ENCODE assay signal across 23 cellular contexts in the genomic region with DNA sequence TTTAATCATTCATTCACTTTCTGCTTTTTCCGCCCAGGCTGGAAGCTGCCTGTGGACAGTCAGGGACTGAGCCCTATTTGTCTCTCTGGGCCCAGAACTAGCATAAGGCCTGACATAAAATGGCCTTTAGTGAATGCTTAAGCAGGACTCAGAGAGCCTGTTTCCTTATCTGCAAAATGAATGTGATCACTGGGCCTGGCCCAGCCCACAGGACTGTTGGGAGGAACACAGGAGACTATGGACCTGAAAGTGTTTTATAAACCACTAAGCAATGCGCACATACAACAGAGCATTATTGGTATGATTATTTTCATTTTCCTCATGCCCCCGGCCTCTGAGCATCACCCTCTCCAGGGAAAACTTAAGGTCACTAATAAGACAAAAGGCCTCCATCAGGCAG. TPM values are rescaled to one million over a fixed set of nuclear protein-coding genes. Genes with fewer than 3 reads are reported as not detected.
A peak's percentile ranks its signal among the peaks of the same experiment; 100 is the strongest.
DNase-seq lines count a peak whose midpoint lies in the region; FAIRE-seq and TF ChIP-seq lines count a peak whose summit lies in the region.
"Had no signal": no experiment of that assay in that cellular context is flagged by ENCODE, and none has a peak within 500 bp of the region (broad histone marks: within the 10 kb centered on the region; RNA-seq: fewer than 3 reads in every experiment).

No MANE protein-coding gene starts in this region.

- no peak overlapping the region for H3K23ac ChIP-seq in neuronal stem cell (ENCODE audit: low read depth, low read length, poor library complexity)

- FAIRE-seq in GM12891 (lab: Jason Lieb, UNC), result peak; percentile 48
- FAIRE-seq: colon, HepG2 had no signal

- no peak overlapping the region for H2AK5ac ChIP-seq in neuronal stem cell (ENCODE audit: low read depth, low read length)

- H3K9me3 ChIP-seq in colonic mucosa (no peaks in the 10 kb centered on the region), neuronal stem cell (replicated peaks in 1 of 2; ENCODE audit: control insufficient read depth in 2 of 2, insufficient read depth in 1 of 2, low read depth in 1 of 2, low read length in 2 of 2) (peaks cover 0 to 2% of the 10 kb centered on the region in 2 donors)
- H3K9me3 ChIP-seq: spleen, tibial artery had no signal

- no peak overlapping the region for H3K4ac ChIP-seq in neuronal stem cell (ENCODE audit: low read length)

- no peaks in the 10 kb centered on the region for H3K36me3 ChIP-seq in colonic mucosa
- no peaks in the 10 kb centered on the region for H3K36me3 ChIP-seq in neuronal stem cell (replicated peaks in 1 of 2; ENCODE audit: control insufficient read depth in 2 of 2, insufficient read depth in 2 of 2, low read length in 2 of 2)
- H3K36me3 ChIP-seq: spleen had no signal

- peak overlapping the region; percentile 2 for H2AFZ ChIP-seq in neuronal stem cell (ENCODE audit: low read length)
- H2AFZ ChIP-seq: GM23248 had no signal

- TF ChIP-seq CTCF in CD14-positive monocyte (IDR thresholded peaks at IDR 0.05) (no peak), colonic mucosa (IDR thresholded peaks at IDR 0.05) (no peak)

- H3K27ac Mint-ChIP-seq in CD14-positive monocyte, result peak overlapping the region; percentile 85 to 93 (median 89)
- H3K27ac Mint-ChIP-seq: stimulated activated naive CD8-positive, alpha-beta T cell treated with anti-CD3 and anti-CD28 coated beads, Interleukin-15, amount 100 ng/mL, for 72 hours had no signal

- H3K9ac ChIP-seq in colonic mucosa (ENCODE audit: low read depth in 2 of 2, low read length in 2 of 2) (peak overlapping the region in 1 of 2 donors; percentile 7), neuronal stem cell (ENCODE audit: low read depth, low read length, poor library complexity) (no peak overlapping the region)
- H3K9ac ChIP-seq: GM23248 had no signal

- no peak overlapping the region for H2BK12ac ChIP-seq in neuronal stem cell (ENCODE audit: low read length)

- H3K4me1 ChIP-seq in colonic mucosa (peaks cover 12% of the 10 kb centered on the region), neuronal stem cell (ENCODE audit: control insufficient read depth in 2 of 2, insufficient read depth in 1 of 2, low read depth in 1 of 2, low read length in 2 of 2) (no peaks in the 10 kb centered on the region)

- intact Hi-C loops in CD14-positive monocyte (cut with micrococcal nuclease), result loop anchor here in 1 of 2 donors (2.0 kb wide), 1 partner anchor 13 kb away; no protein-coding TSS in a partner anchor
- intact Hi-C loops in colonic mucosa (cut with DNase I), result no loop called here

- H3K27me3 ChIP-seq in colonic mucosa (no peaks in the 10 kb centered on the region), neuronal stem cell (ENCODE audit: control insufficient read depth in 3 of 3, insufficient read depth in 3 of 3, low read depth in 1 of 3, low read length in 3 of 3) (no peaks in the 10 kb centered on the region)
- H3K27me3 ChIP-seq: brain microvascular endothelial cell, spleen, tibial artery had no signal

- H3K18ac ChIP-seq in neuronal stem cell (ENCODE audit: low read length), result no peak overlapping the region

- H3K27ac ChIP-seq in colonic mucosa, result peak overlapping the region; percentile 71
- no peak overlapping the region for H3K27ac ChIP-seq in neuronal stem cell (replicated peaks; ENCODE audit: low read length)
- H3K27ac ChIP-seq: brain microvascular endothelial cell, GM23248, HL-60, tibial artery had no signal

- no peak overlapping the region for H3K14ac ChIP-seq in neuronal stem cell (ENCODE audit: low read length)

- WGBS in neuronal stem cell (ENCODE audit: extremely low coverage in 2 of 2, insufficient read length in 2 of 2, insufficient replicate concordance in 1 of 2), 2 donors, result no CpG with 5 or more reads among the region's 3 CpGs

- no peak overlapping the region for H2BK5ac ChIP-seq in neuronal stem cell (ENCODE audit: low read length)

- H2BK120ac ChIP-seq in neuronal stem cell (ENCODE audit: low read depth, low read length), result no peak overlapping the region

- no peak overlapping the region for H2BK15ac ChIP-seq in neuronal stem cell (ENCODE audit: low read length)

- peaks cover 55% of the 10 kb centered on the region for H3K4me1 Mint-ChIP-seq in CD14-positive monocyte

- no peak overlapping the region for H3K4me3 Mint-ChIP-seq in CD14-positive monocyte
- H3K4me3 Mint-ChIP-seq: stimulated activated naive CD8-positive, alpha-beta T cell treated with anti-CD3 and anti-CD28 coated beads, Interleukin-15, amount 100 ng/mL, for 72 hours had no signal

- no peak overlapping the region for H4K8ac ChIP-seq in neuronal stem cell (ENCODE audit: low read depth, low read length)

- peaks cover 0 to 2% (median 0%) of the 10 kb centered on the region in 7 donors for H3K9me3 Mint-ChIP-seq in CD14-positive monocyte
- H3K9me3 Mint-ChIP-seq: stimulated activated naive CD8-positive, alpha-beta T cell treated with anti-CD3 and anti-CD28 coated beads, Interleukin-15, amount 100 ng/mL, for 72 hours had no signal

- H3K27me3 Mint-ChIP-seq in CD14-positive monocyte (ENCODE audit: low read depth in 3 of 3), result peaks cover 0 to 3% (median 3%) of the 10 kb centered on the region in 3 donors
- H3K27me3 Mint-ChIP-seq: stimulated activated naive CD8-positive, alpha-beta T cell treated with anti-CD3 and anti-CD28 coated beads, Interleukin-15, amount 100 ng/mL, for 72 hours had no signal

- peaks cover 3 to 5% of the 10 kb centered on the region in 2 donors for H3K36me3 Mint-ChIP-seq in CD14-positive monocyte

- no peak for TF ChIP-seq POLR2A in GM12891 (IDR thresholded peaks at IDR 0.05; ENCODE audit: low read depth, low read length)

- H3K79me1 ChIP-seq in neuronal stem cell (ENCODE audit: low read depth, low read length), result peaks cover 7% of the 10 kb centered on the region

- no peak overlapping the region for H3K4me3 ChIP-seq in colonic mucosa
- H3K4me3 ChIP-seq in neuronal stem cell (ENCODE audit: low read length in 2 of 2), result no peak overlapping the region
- H3K4me3 ChIP-seq: GM23248, spleen, tibial artery had no signal

- no peak overlapping the region for H3K4me2 ChIP-seq in neuronal stem cell (ENCODE audit: insufficient read depth, low read length, poor library complexity, severe bottlenecking)

- H4K91ac ChIP-seq in neuronal stem cell (ENCODE audit: low read depth, low read length, poor library complexity), result no peak overlapping the region

- no peak for DNase-seq in CD14-positive monocyte (ENCODE audit: low spot score)
- DNase-seq in GM12891 (ENCODE audit: insufficient read length, low spot score), result no peak
- DNase-seq in colonic mucosa, result no peak
- no peak for DNase-seq in neuronal stem cell (ENCODE audit: low spot score)
- no peak for DNase-seq in ecto neural progenitor cell (ENCODE audit: low spot score)
- DNase-seq in NCI-H1694 treated with DMSO at 0.1 percent for 48 hours (lab: John Stamatoyannopoulos, UW), result no peak
- DNase-seq in glomerular visceral epithelial cell (ENCODE audit: extremely low spot score), result no peak
- DNase-seq: activated CD8-positive, alpha-beta memory T cell treated with anti-CD3 and anti-CD28 coated beads, Interleukin-2, amount 50 U/mL, for 48 hours; activated effector memory CD4-positive, alpha-beta T cell treated with Interleukin-2 at 50 U/mL for 16 hours; brain microvascular endothelial cell; GM23248; NCI-H1092 treated with DMSO at 0.1 percent for 48 hours; NCI-H2029; NCI-H2227 treated with DMSO at 0.1 percent for 48 hours; NCI-H82; occipital lobe; spleen; stimulated activated CD4-positive, alpha-beta T cell treated with anti-CD3 and anti-CD28 coated beads, Interleukin-4, amount 100 ng/mL, for 1 hour; stimulated activated naive CD8-positive, alpha-beta T cell treated with anti-CD3 and anti-CD28 coated beads, Interleukin-15, amount 100 ng/mL, for 72 hours; tibial artery had no signal

TF ChIP-seq in GM12891, 5 proteins besides CTCF, POLR2A, EP300 and RAD21:
- TF ChIP-seq TAF1 (IDR thresholded peaks at IDR 0.05; ENCODE audit: low read depth, low read length) (no peak), SPI1 (IDR thresholded peaks at IDR 0.05; ENCODE audit: low read depth, low read length) (no peak), POLR2AphosphoS5 (IDR thresholded peaks at IDR 0.05; ENCODE audit: low read depth, low read length) (no peak), POU2F2 (IDR thresholded peaks at IDR 0.05; ENCODE audit: low read depth, low read length) (no peak), PAX5 (IDR thresholded peaks at IDR 0.05; ENCODE audit: insufficient read depth, low read length, severe bottlenecking) (no peak)
TF ChIP-seq in GM12891: peak in this region for 0.

RNA-seq across cellular contexts. Expression of a gene that starts 3.9 kb away (rescaled TPM):
- polyA plus RNA-seq in CD14-positive monocyte, result 10 to 100 TPM; 35.6 to 79.5 TPM
- polyA plus RNA-seq in GM12891 (2012; ENCODE audit: low read depth, missing spikeins), result 164 TPM
- 100 to 1,000 TPM; 711 to 719 TPM for total RNA-seq in colonic mucosa
- 60.4 TPM for polyA plus RNA-seq in neuronal stem cell (2013, experiment 1 of 2)
- polyA plus RNA-seq in neuronal stem cell (2013, experiment 2 of 2), result 59.3 TPM
